In the genomic region with DNA sequence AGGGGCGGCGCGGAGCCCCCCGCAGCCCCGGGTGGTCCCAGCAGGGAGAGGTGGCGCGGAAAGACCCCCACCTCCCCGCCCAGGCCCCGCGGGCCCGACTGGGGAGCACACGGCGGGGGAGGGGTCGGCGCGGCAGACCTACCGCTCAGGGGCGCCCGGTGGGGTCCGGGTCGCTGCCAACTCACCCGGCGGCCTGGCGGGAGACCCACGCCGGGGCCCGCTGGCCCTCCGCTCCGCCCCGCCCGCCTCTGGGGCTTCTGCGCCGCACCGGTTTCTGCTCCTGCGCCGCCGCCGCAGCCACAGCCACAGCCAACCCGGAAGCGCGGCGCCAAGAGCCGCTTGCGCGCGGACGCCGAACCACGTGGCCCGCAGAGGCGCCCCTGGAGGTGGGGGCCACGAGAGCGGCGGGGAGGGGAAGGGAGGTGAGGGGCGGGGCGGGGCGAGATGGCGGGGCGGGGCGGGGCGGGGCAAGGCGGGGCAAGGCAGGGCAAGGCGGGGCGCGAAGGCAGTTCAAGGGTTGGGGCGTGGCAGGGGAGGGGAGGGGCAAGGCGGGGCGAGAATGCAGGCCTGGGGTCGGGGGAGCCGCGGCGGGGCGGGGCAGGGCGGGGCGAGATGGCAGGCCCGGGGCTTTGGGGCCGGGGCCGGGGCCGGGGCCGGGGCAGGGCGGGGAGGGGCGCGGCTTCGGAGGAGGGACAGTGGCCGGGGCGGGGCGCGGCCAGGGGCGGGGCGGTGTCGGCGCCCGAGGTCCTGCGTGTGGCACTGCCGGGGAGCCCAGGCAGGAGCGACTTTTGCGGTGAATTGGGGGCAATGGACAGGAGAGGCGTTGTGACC, we compare ENCODE assay signal across 8 cellular contexts. TPM values are rescaled to one million over a fixed set of nuclear protein-coding genes. Genes with fewer than 3 reads are reported as not detected.
DNase-seq lines count a peak whose midpoint lies in the region; ATAC-seq and TF ChIP-seq lines count a peak whose summit lies in the region.

ZBTB24 (minus strand) TSS at position 307 of the 831 bp plus-strand sequence. CDS start 1,193 bp downstream, outside the sequence.

- DNase-seq in Ammon's horn (ENCODE audit: low spot score) (peak; percentile 93), NCI-H446 treated with DMSO at 0.1 percent for 48 hours (lab: John Stamatoyannopoulos, UW) (peak; percentile 78), cerebellar cortex (ENCODE audit: low spot score) (peak; percentile 86), kidney epithelial cell (ENCODE audit: low read depth) (peak; percentile 34)
- peak; percentile 88 for DNase-seq in activated CD4-positive, CD25-positive, alpha-beta regulatory T cell treated with anti-CD3 and anti-CD28 coated beads, Interleukin-2, amount 50 U/mL, for 72 hours
- DNase-seq in stimulated activated CD4-positive, alpha-beta T cell treated with anti-CD3 and anti-CD28 coated beads, Interleukin-15, amount 100 ng/mL, for 1 hour (ENCODE audit: low read depth in 1 of 2, low spot score in 1 of 2), result peak; percentile 79 to 80

- ATAC-seq in GM19043 (IDR thresholded peaks at IDR 0.05; ENCODE audit: low read depth, unreplicated experiment) (peak; percentile 90), HG03342 (IDR thresholded peaks at IDR 0.05; ENCODE audit: unreplicated experiment) (peak; percentile 84)

- peak within 1 kb of the TSS; percentile 63 for H3K4me3 ChIP-seq in kidney epithelial cell (ENCODE audit: low read depth, low read length)

- no peak for TF ChIP-seq CTCF in kidney epithelial cell (IDR thresholded peaks at IDR 0.05; ENCODE audit: insufficient read depth, low read length, poor library complexity, severe bottlenecking)

- H3K36me3 ChIP-seq in kidney epithelial cell (ENCODE audit: control insufficient read depth, insufficient read depth, low read length), result peaks cover 1% of the 10 kb centered on the region

- no peaks in the 10 kb centered on the region for H3K27me3 ChIP-seq in kidney epithelial cell (ENCODE audit: control insufficient read depth, insufficient read depth, low read length)

RNA-seq across cellular contexts. Expression of gene ZBTB24, which starts in this region (rescaled TPM):
- total RNA-seq in kidney epithelial cell, result 7.7 and 10.9 TPM in 2 replicates

Comparison
In these comparisons a context has a peak if more than half of its experiments do, and no peak if none do; other contexts are left out.
1. Peak in every context shown above with its lines: DNase-seq, ATAC-seq and H3K4me3 ChIP-seq.
2. DNase-seq: peak in every context shown above with its lines; median percentile 93 in Ammon's horn; 88 in activated CD4-positive, CD25-positive, alpha-beta regulatory T cell treated with anti-CD3 and anti-CD28 coated beads, Interleukin-2, amount 50 U/mL, for 72 hours; 86 in cerebellar cortex; 80 in stimulated activated CD4-positive, alpha-beta T cell treated with anti-CD3 and anti-CD28 coated beads, Interleukin-15, amount 100 ng/mL, for 1 hour; 78 in NCI-H446 treated with DMSO at 0.1 percent for 48 hours; 34 in kidney epithelial cell.